Comparison of ENCODE assay signal across 23 cellular contexts in the genomic region with DNA sequence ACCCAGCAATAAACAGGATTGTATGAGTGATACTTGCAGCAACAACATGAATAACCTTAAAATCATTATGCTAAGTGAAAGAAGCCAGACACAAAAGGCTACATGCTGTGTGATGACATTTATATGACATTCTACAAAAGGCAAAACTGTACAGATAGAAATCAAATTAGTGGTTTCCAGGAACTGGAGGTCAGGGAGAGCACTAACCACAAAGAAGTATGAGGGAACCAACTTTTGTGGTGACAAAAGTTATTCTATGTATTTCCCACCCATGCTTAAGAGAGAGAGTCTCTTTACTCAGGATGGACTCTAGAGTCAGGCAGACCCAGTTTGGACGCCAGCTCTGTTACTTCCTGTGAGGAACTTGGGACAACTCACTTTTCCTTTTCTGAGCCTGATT.
DNase-seq lines count a peak whose midpoint lies in the region; ATAC-seq and TF ChIP-seq lines count a peak whose summit lies in the region.
"Had no signal": no experiment of that assay in that cellular context is flagged by ENCODE, and none has a peak within 500 bp of the region (broad histone marks: within the 10 kb centered on the region; RNA-seq: fewer than 3 reads in every experiment).

No MANE protein-coding gene starts in this region.

- 0 out of 2 replicates have a peak, but pooled peaks cover 2% of the 10 kb centered on the region for H3K9me2 ChIP-seq in Karpas-422 (replicated peaks; ENCODE audit: insufficient read depth, low read length)

- peaks cover 7% of the 10 kb centered on the region for H3K27me3 Mint-ChIP-seq in nephron progenitor cell (ENCODE audit: low read depth, poor library complexity)

- H4K20me1 ChIP-seq in BLaER1 treated with 17β-estradiol and CSF1 and Interleukin-3, amounts not matched to agents 10 nM and 100 nM: no peaks in the 10 kb centered on the region
- no peaks in the 10 kb centered on the region for H4K20me1 ChIP-seq in Karpas-422 (ENCODE audit: insufficient read depth, low read depth, low read length)

- H3K4me3 ChIP-seq in BLaER1 treated with 17β-estradiol and CSF1 and Interleukin-3, amounts not matched to agents 10 nM and 100 nM: no peak overlapping the region
- H3K4me3 ChIP-seq in Karpas-422 (ENCODE audit: low read length): no peak overlapping the region
- H3K4me3 ChIP-seq: HAP-1, SK-N-MC had no signal

- H3K79me2 ChIP-seq in Karpas-422 (ENCODE audit: low read length): no peaks in the 10 kb centered on the region

- DNase-seq in Karpas-422 (peak; percentile 17), nephron progenitor cell (no peak), NCI-H345 treated with DMSO at 0.1 percent for 48 hours (lab: John Stamatoyannopoulos, UW; ENCODE audit: unreplicated experiment) (no peak), AML-193 (lab: John Stamatoyannopoulos, UW) (no peak)
- DNase-seq: COR-L47, DMS53, GOT3, KG1, NCI-H1092 treated with DMSO at 0.1 percent for 48 hours, NCI-H1436 treated with DMSO at 0.1 percent for 48 hours, NCI-H187 treated with DMSO at 0.1 percent for 48 hours, NCI-H2107, NCI-H446, NCI-H524 treated with DMSO at 0.1 percent for 48 hours, NCI-H774, SHP77, T-helper 2 cell had no signal

- H3K36me3 ChIP-seq in BLaER1 treated with 17β-estradiol and CSF1 and Interleukin-3, amounts not matched to agents 10 nM and 100 nM: no peaks in the 10 kb centered on the region
- H3K36me3 ChIP-seq in Karpas-422 (ENCODE audit: insufficient read depth, low read length): no peaks in the 10 kb centered on the region
- H3K36me3 ChIP-seq: HAP-1 had no signal

- peak overlapping the region; percentile 23 for H3K27ac Mint-ChIP-seq in nephron progenitor cell

- H3K4me3 Mint-ChIP-seq in nephron progenitor cell: no peak overlapping the region

- H3K4me2 ChIP-seq in BLaER1 treated with 17β-estradiol and CSF1 and Interleukin-3, amounts not matched to agents 10 nM and 100 nM: peak overlapping the region in 8 of 11 experiments; percentile 0 to 66 (median 40); a peak in 11 of 22 replicates
- H3K4me2 ChIP-seq in Karpas-422 (ENCODE audit: low read depth, low read length, poor library complexity, severe bottlenecking): no peak overlapping the region

- no peaks in the 10 kb centered on the region for H3K27me3 ChIP-seq in BLaER1 treated with 17β-estradiol and CSF1 and Interleukin-3, amounts not matched to agents 10 nM and 100 nM
- H3K27me3 ChIP-seq in Karpas-422 (ENCODE audit: low read length): peaks cover 3% of the 10 kb centered on the region; the same call in 1 of the 2 replicates

- no peak overlapping the region for H3K9ac ChIP-seq in BLaER1 treated with 17β-estradiol and CSF1 and Interleukin-3, amounts not matched to agents 10 nM and 100 nM
- no peak overlapping the region for H3K9ac ChIP-seq in Karpas-422 (ENCODE audit: low read length)

- peak; percentile 74 for ATAC-seq in SK-N-SH treated with all-trans-retinoic acid at 6 μM for 48 hours
- no peak for ATAC-seq in GM18511 (IDR thresholded peaks at IDR 0.05; ENCODE audit: unreplicated experiment)

- no peak overlapping the region for H2AFZ ChIP-seq in Karpas-422 (ENCODE audit: low read length)

- H3K36me3 Mint-ChIP-seq in nephron progenitor cell (ENCODE audit: low read depth): no peaks in the 10 kb centered on the region

- H3K4me1 Mint-ChIP-seq in nephron progenitor cell: peaks cover 12% of the 10 kb centered on the region

- H3K4me1 ChIP-seq in BLaER1 treated with 17β-estradiol and CSF1 and Interleukin-3, amounts not matched to agents 10 nM and 100 nM: peaks cover 0 to 22% (median 13%) of the 10 kb centered on the region in 10 experiments; a peak in 12 of 20 replicates
- peaks cover 12% of the 10 kb centered on the region for H3K4me1 ChIP-seq in Karpas-422 (ENCODE audit: low read length)
- H3K4me1 ChIP-seq: HAP-1 had no signal

- peaks cover 0 to 12% (median 5%) of the 10 kb centered on the region in 11 experiments; a peak in 8 of 22 replicates for H3K9me3 ChIP-seq in BLaER1 treated with 17β-estradiol and CSF1 and Interleukin-3, amounts not matched to agents 10 nM and 100 nM (replicated peaks in 1 of 11)
- H3K9me3 ChIP-seq in Karpas-422 (ENCODE audit: low read length): no peaks in the 10 kb centered on the region
- H3K9me3 ChIP-seq: HAP-1 had no signal

- H3K27ac ChIP-seq in BLaER1 treated with 17β-estradiol and CSF1 and Interleukin-3, amounts not matched to agents 10 nM and 100 nM: no peak overlapping the region
- no peak overlapping the region for H3K27ac ChIP-seq in Karpas-422 (ENCODE audit: low read length)
- H3K27ac ChIP-seq: RWPE1, SK-N-MC had no signal

- no peak for TF ChIP-seq CTCF in nephron progenitor cell (IDR thresholded peaks at IDR 0.05)

- no peaks in the 10 kb centered on the region for H3K9me3 Mint-ChIP-seq in nephron progenitor cell

TF ChIP-seq in SK-N-SH treated with all-trans-retinoic acid at 6 μM for 48 hours, 23 proteins besides CTCF, POLR2A, EP300 and RAD21 (continues in another document):
- TF ChIP-seq ISL1 (CRISPR knock-in tag; IDR thresholded peaks at IDR 0.05): peak; percentile 60; the same call in 1 of the 2 replicates
- no peak for TF ChIP-seq ZNF70 (CRISPR knock-in tag; IDR thresholded peaks at IDR 0.05)
- TF ChIP-seq ZNF8 (CRISPR knock-in tag; IDR thresholded peaks at IDR 0.05): no peak
- no peak for TF ChIP-seq ZFP3 (CRISPR knock-in tag; IDR thresholded peaks at IDR 0.05)
- no peak for TF ChIP-seq ZFP30 (CRISPR knock-in tag; IDR thresholded peaks at IDR 0.05)
- no peak for TF ChIP-seq CREB5 (CRISPR knock-in tag; IDR thresholded peaks at IDR 0.05; ENCODE audit: low read depth)
- no peak for TF ChIP-seq PPARA (CRISPR knock-in tag; IDR thresholded peaks at IDR 0.05; ENCODE audit: borderline replicate concordance)
- no peak for TF ChIP-seq CSDC2 (CRISPR knock-in tag; IDR thresholded peaks at IDR 0.05)
- TF ChIP-seq POU6F1 (CRISPR knock-in tag; IDR thresholded peaks at IDR 0.05; ENCODE audit: borderline replicate concordance, low read depth): no peak
- no peak for TF ChIP-seq ZNF565 (CRISPR knock-in tag; conservative IDR thresholded peaks at IDR 0.05; ENCODE audit: low read depth)
- no peak for TF ChIP-seq ESRRG (CRISPR knock-in tag; IDR thresholded peaks at IDR 0.05)
- TF ChIP-seq, protein P1, sequence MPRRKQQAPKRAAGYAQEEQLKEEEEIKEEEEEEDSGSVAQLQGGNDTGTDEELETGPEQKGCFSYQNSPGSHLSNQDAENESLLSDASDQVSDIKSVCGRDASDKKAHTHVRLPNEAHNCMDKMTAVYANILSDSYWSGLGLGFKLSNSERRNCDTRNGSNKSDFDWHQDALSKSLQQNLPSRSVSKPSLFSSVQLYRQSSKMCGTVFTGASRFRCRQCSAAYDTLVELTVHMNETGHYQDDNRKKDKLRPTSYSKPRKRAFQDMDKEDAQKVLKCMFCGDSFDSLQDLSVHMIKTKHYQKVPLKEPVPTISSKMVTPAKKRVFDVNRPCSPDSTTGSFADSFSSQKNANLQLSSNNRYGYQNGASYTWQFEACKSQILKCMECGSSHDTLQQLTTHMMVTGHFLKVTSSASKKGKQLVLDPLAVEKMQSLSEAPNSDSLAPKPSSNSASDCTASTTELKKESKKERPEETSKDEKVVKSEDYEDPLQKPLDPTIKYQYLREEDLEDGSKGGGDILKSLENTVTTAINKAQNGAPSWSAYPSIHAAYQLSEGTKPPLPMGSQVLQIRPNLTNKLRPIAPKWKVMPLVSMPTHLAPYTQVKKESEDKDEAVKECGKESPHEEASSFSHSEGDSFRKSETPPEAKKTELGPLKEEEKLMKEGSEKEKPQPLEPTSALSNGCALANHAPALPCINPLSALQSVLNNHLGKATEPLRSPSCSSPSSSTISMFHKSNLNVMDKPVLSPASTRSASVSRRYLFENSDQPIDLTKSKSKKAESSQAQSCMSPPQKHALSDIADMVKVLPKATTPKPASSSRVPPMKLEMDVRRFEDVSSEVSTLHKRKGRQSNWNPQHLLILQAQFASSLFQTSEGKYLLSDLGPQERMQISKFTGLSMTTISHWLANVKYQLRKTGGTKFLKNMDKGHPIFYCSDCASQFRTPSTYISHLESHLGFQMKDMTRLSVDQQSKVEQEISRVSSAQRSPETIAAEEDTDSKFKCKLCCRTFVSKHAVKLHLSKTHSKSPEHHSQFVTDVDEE (CRISPR knock-in tag; IDR thresholded peaks at IDR 0.05): no peak
- TF ChIP-seq, protein P2, sequence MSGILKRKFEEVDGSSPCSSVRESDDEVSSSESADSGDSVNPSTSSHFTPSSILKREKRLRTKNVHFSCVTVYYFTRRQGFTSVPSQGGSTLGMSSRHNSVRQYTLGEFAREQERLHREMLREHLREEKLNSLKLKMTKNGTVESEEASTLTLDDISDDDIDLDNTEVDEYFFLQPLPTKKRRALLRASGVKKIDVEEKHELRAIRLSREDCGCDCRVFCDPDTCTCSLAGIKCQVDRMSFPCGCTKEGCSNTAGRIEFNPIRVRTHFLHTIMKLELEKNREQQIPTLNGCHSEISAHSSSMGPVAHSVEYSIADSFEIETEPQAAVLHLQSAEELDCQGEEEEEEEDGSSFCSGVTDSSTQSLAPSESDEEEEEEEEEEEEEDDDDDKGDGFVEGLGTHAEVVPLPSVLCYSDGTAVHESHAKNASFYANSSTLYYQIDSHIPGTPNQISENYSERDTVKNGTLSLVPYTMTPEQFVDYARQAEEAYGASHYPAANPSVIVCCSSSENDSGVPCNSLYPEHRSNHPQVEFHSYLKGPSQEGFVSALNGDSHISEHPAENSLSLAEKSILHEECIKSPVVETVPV (CRISPR knock-in tag; IDR thresholded peaks at IDR 0.05): no peak
